Comparison of ENCODE assay signal across 21 cellular contexts in the genomic region with DNA sequence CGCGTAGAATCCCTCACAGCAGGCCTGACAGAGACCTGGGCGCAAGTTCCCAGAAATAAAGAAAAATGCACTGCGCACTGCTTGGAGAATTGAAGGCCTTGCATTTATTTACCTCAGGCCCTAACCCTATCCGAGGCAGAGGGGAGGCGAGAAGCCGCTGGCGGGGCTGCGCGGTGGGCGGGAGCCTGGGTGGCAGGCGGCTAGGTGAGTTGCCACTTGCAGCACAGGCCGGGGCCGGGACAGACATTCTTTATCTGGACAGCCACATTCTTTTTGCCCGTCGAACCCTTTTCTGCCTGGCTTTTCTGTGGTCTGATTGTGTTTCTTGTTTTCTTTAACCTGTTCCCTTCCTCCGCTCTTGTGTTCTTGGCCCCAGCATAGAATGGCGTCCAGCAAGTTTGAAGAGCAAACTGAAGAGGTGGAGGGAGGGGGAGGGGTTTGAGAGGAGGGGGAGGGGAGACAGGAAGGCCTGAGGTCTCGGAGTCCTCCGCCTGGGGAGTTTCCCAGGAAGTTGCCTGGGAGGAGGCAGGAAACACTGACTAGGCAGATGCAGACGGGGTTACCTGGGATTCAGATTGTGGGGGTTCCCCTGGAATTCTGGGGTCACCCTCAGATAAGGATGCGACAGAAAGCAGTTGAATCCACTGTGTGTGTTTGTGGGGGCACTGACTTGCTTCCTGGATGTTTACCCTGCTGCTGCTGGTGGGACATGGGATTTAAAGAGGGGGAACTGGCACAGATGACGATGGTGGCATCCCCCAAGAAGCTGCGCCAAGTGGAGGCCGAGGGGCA. TPM values are rescaled to one million over a fixed set of nuclear protein-coding genes. Genes with fewer than 3 reads are reported as not detected.
DNase-seq lines count a peak whose midpoint lies in the region; ATAC-seq, FAIRE-seq and TF ChIP-seq lines count a peak whose summit lies in the region.
"Had no signal": no experiment of that assay in that cellular context is flagged by ENCODE, and none has a peak within 500 bp of the region (broad histone marks: within the 10 kb centered on the region; RNA-seq: fewer than 3 reads in every experiment).

No MANE protein-coding gene starts in this region.

- peaks cover 48% of the 10 kb centered on the region for H3K4me1 ChIP-seq in A549
- peaks cover 50% of the 10 kb centered on the region for H3K4me1 ChIP-seq in HUES48 (ENCODE audit: control insufficient read depth, insufficient read depth, low read length)
- peaks cover 4% of the 10 kb centered on the region for H3K4me1 ChIP-seq in iPS-15b (ENCODE audit: control insufficient read depth, insufficient read depth, low read length)

- H3K9me3 ChIP-seq in A549: no peaks in the 10 kb centered on the region
- H3K9me3 ChIP-seq in HUES48 (ENCODE audit: control insufficient read depth, insufficient read depth, low read length): no peaks in the 10 kb centered on the region
- H3K9me3 ChIP-seq in iPS-15b (ENCODE audit: control insufficient read depth, insufficient read depth, low read length): no peaks in the 10 kb centered on the region
- H3K9me3 ChIP-seq: heart left ventricle, left ventricle myocardium inferior, neutrophil, vagina had no signal

- no peak overlapping the region for H3K9ac ChIP-seq in HUES48 (ENCODE audit: low read depth, low read length)
- no peak overlapping the region for H3K9ac ChIP-seq in iPS-15b (ENCODE audit: low read depth, low read length)

- POLR2A ChIA-PET in A549 (lab: Yijun Ruan, JAX) (no interaction called here), GM10248 (lab: Yijun Ruan, JAX) (no interaction called here)
- POLR2A ChIA-PET in naive thymus-derived CD8-positive, alpha-beta T cell (lab: Charles Lee): no interaction called here

- no peak for TF ChIP-seq RAD21 in A549 (conservative IDR thresholded peaks at IDR 0.05 in 1 of 2, IDR thresholded peaks at IDR 0.05 in 1 of 2)

- no peak for TF ChIP-seq POLR2A in A549 (IDR thresholded peaks at IDR 0.05; ENCODE audit: low read length)

- WGBS in A549 (ENCODE audit: missing lambda C conversion rate): 88% methylated on average over 25 of the region's 25 CpGs

- H3K4me2 ChIP-seq in A549: peak overlapping the region; percentile 94; the same call in 1 of the 3 replicates

- H3K27ac Mint-ChIP-seq in naive thymus-derived CD8-positive, alpha-beta T cell: peak overlapping the region in 1 of 10 donors; percentile 62
- H3K27ac Mint-ChIP-seq: stimulated activated memory B cell treated with anti-CD40 and anti-IgM and Interleukin-4, amounts not matched to agents 10 μg/mL and 1 μg/mL and 100 μg/mL, for 72 hours had no signal

- no peak for FAIRE-seq in A549 (lab: Jason Lieb, UNC)

- H3K9me3 Mint-ChIP-seq in naive thymus-derived CD8-positive, alpha-beta T cell: no peaks in the 10 kb centered on the region
- H3K9me3 Mint-ChIP-seq: stimulated activated memory B cell treated with anti-CD40 and anti-IgM and Interleukin-4, amounts not matched to agents 10 μg/mL and 1 μg/mL and 100 μg/mL, for 72 hours had no signal

- no peak overlapping the region for H3K4me3 ChIP-seq in A549
- peak overlapping the region; percentile 50 for H3K4me3 ChIP-seq in HUES48 (ENCODE audit: low read depth, low read length)
- H3K4me3 ChIP-seq in iPS-15b (ENCODE audit: low read depth, low read length): peak overlapping the region; percentile 37
- H3K4me3 ChIP-seq: vagina had no signal

- H3K27me3 ChIP-seq in HUES48 (ENCODE audit: control insufficient read depth, insufficient read depth, low read length) (peaks cover 100% of the 10 kb centered on the region), iPS-15b (ENCODE audit: control insufficient read depth, insufficient read depth, low read length) (peaks cover 85% of the 10 kb centered on the region)

- H3K27me3 Mint-ChIP-seq in naive thymus-derived CD8-positive, alpha-beta T cell: peaks cover 16 to 64% (median 41%) of the 10 kb centered on the region in 5 donors

- TF ChIP-seq CTCF in A549 (IDR thresholded peaks at IDR 0.05): no peak
- no peak for TF ChIP-seq CTCF in GM10248 (IDR thresholded peaks at IDR 0.05; ENCODE audit: control extremely low read depth, extremely low read depth, low read depth, missing control alignments)

- H3K36me3 ChIP-seq in HUES48 (ENCODE audit: control insufficient read depth, insufficient read depth, low read length) (no peaks in the 10 kb centered on the region), iPS-15b (ENCODE audit: control insufficient read depth, insufficient read depth, low read length) (no peaks in the 10 kb centered on the region)
- H3K36me3 ChIP-seq: heart left ventricle, left ventricle myocardium inferior, neutrophil, vagina had no signal

- H3K4me1 Mint-ChIP-seq in naive thymus-derived CD8-positive, alpha-beta T cell: peaks cover 15 to 45% (median 34%) of the 10 kb centered on the region in 4 donors

- no peak for ATAC-seq in A549
- ATAC-seq in naive thymus-derived CD8-positive, alpha-beta T cell: no peak
- no peak for ATAC-seq in HG03045 (IDR thresholded peaks at IDR 0.05; ENCODE audit: unreplicated experiment)
- ATAC-seq in HG03565 (IDR thresholded peaks at IDR 0.05; ENCODE audit: unreplicated experiment): no peak
- ATAC-seq: heart left ventricle; stimulated activated memory B cell treated with anti-CD40 and anti-IgM and Interleukin-4, amounts not matched to agents 10 μg/mL and 1 μg/mL and 100 μg/mL, for 72 hours had no signal

- H3K4me3 Mint-ChIP-seq in naive thymus-derived CD8-positive, alpha-beta T cell: peak overlapping the region in 8 of 10 donors; percentile 8 to 78 (median 16)
- H3K4me3 Mint-ChIP-seq: stimulated activated memory B cell treated with anti-CD40 and anti-IgM and Interleukin-4, amounts not matched to agents 10 μg/mL and 1 μg/mL and 100 μg/mL, for 72 hours had no signal

- CTCF ChIA-PET in A549 (lab: Yijun Ruan, JAX) (interaction anchor here (7.9 kb wide), 1 partner anchor 666 kb away, joined by 67 read pairs; no protein-coding TSS in a partner anchor), GM10248 (lab: Yijun Ruan, JAX) (no interaction called here)

- DNase-seq in A549 (ENCODE audit: low read depth in 1 of 2, low spot score in 1 of 2) (no peak), NCI-H2081 treated with DMSO at 0.1 percent for 48 hours (lab: John Stamatoyannopoulos, UW) (no peak), GM10248 (ENCODE audit: extremely low spot score) (no peak)
- DNase-seq in naive thymus-derived CD8-positive, alpha-beta T cell: peak in 1 of 10 donors; percentile 44
- DNase-seq: activated CD4-positive, alpha-beta T cell treated with anti-CD3 and anti-CD28 coated beads for 1 hour; activated T-cell treated with anti-CD3 and anti-CD28 coated beads, Interleukin-2, amount 50 U/mL, for 1 hour; HCEC 1CT; left ventricle myocardium inferior; NCI-H2029; NCI-H748 treated with DMSO at 0.1 percent for 48 hours; RPMI8226 had no signal

- H3K27ac ChIP-seq in A549 (no peak overlapping the region), HUES48 (ENCODE audit: low read depth, low read length) (no peak overlapping the region)
- H3K27ac ChIP-seq: heart left ventricle, left ventricle myocardium inferior, neutrophil, vagina had no signal

- no peaks in the 10 kb centered on the region for H3K36me3 Mint-ChIP-seq in naive thymus-derived CD8-positive, alpha-beta T cell
- H3K36me3 Mint-ChIP-seq: stimulated activated memory B cell treated with anti-CD40 and anti-IgM and Interleukin-4, amounts not matched to agents 10 μg/mL and 1 μg/mL and 100 μg/mL, for 72 hours had no signal

- no peak for TF ChIP-seq EP300 in A549 (IDR thresholded peaks at IDR 0.05)

TF ChIP-seq in A549, 52 proteins besides CTCF, POLR2A, EP300 and RAD21:
- no peak for TF ChIP-seq CBX8 (IDR thresholded peaks at IDR 0.05)
- TF ChIP-seq RARB (CRISPR knock-in tag; IDR thresholded peaks at IDR 0.05): no peak
- no peak for TF ChIP-seq HOXA7 (CRISPR knock-in tag; IDR thresholded peaks at IDR 0.05)
- TF ChIP-seq ZC3H11A (IDR thresholded peaks at IDR 0.05): no peak
- TF ChIP-seq TP53 (CRISPR knock-in tag; IDR thresholded peaks at IDR 0.05): no peak
- no peak for TF ChIP-seq BHLHE40 (IDR thresholded peaks at IDR 0.05; ENCODE audit: low read depth, low read length)
- no peak for TF ChIP-seq ZSCAN20 (CRISPR knock-in tag; IDR thresholded peaks at IDR 0.05)
- no peak for TF ChIP-seq TFCP2L1 (CRISPR knock-in tag; IDR thresholded peaks at IDR 0.05)
- no peak for TF ChIP-seq EHF (CRISPR knock-in tag; IDR thresholded peaks at IDR 0.05)
- TF ChIP-seq, protein P1, sequence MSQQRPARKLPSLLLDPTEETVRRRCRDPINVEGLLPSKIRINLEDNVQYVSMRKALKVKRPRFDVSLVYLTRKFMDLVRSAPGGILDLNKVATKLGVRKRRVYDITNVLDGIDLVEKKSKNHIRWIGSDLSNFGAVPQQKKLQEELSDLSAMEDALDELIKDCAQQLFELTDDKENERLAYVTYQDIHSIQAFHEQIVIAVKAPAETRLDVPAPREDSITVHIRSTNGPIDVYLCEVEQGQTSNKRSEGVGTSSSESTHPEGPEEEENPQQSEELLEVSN (IDR thresholded peaks at IDR 0.05; ENCODE audit: borderline replicate concordance, low read depth): no peak
- no peak for TF ChIP-seq ESRRA (IDR thresholded peaks at IDR 0.05; ENCODE audit: borderline replicate concordance, low read length)
- TF ChIP-seq HDAC2 (IDR thresholded peaks at IDR 0.05): no peak
- no peak for TF ChIP-seq ZNF302 (CRISPR knock-in tag; IDR thresholded peaks at IDR 0.05)
- TF ChIP-seq EHMT2 (IDR thresholded peaks at IDR 0.05; ENCODE audit: low read depth): no peak
- no peak for TF ChIP-seq CEBPB (IDR thresholded peaks at IDR 0.05)

RNA-seq across cellular contexts. Expression of a gene that starts 5.1 kb away (rescaled TPM):
- polyA plus RNA-seq in A549 (2011; rRNA removed) (0.78 and 0.84 TPM in 2 replicates), A549 (2017; fragmentation: RNase III; extraction: RNeasy Plus Mini Kit Qiagen cat#74134 plus additional on column Dnase treatment) (0.79 to 1.2 TPM (median 1.2 TPM) in 3 replicates)
- polyA plus RNA-seq in A549 (2012; cell fraction: cytosol; rRNA removed): 0.41 and 0.52 TPM in 2 replicates
- 0.49 and 0.78 TPM in 2 replicates for polyA plus RNA-seq in A549 (2012; cell fraction: nucleus; rRNA removed)
- polyA minus RNA-seq in A549 (2011; rRNA and poly(A)+ RNA removed): 0.50 and 1.6 TPM in 2 replicates
- total RNA-seq in naive thymus-derived CD8-positive, alpha-beta T cell: not detected
- under 1 TPM in 1 of 3 donors, not detected in 2; 0.11 TPM for polyA plus RNA-seq in naive thymus-derived CD8-positive, alpha-beta T cell
- total RNA-seq: heart left ventricle, left ventricle myocardium inferior, skeletal muscle tissue had no signal
- polyA plus RNA-seq: AG04450, heart left ventricle had no signal
